In genomic region chr17:81512984-81513668, GRCh38 we compare ENCODE assay signal across 1 cellular context.
TF ChIP-seq lines count a peak whose summit lies in the region.

No MANE protein-coding gene starts in this region.

TF ChIP-seq in K562, 482 proteins besides CTCF, POLR2A, EP300 and RAD21 (continued from another document and continues in another):
- TF ChIP-seq MLLT1 (IDR thresholded peaks at IDR 0.05) (no peak), NR2C2 (CRISPR knock-in tag; IDR thresholded peaks at IDR 0.05) (0 out of 2 replicates have a peak, but pooled peaks have one; percentile 53), NR2C2 (tag; IDR thresholded peaks at IDR 0.05) (no peak), LEF1 (IDR thresholded peaks at IDR 0.05) (no peak), SMAD4 (CRISPR knock-in tag; conservative IDR thresholded peaks at IDR 0.05) (0 out of 2 replicates have a peak, but pooled peaks have one; percentile 8), TBL1XR1 (IDR thresholded peaks at IDR 0.05; ENCODE audit: low read length in 2 of 2) (0 out of 4 replicates have a peak, but pooled peaks of 1 of the 2 experiments have one; percentile 19), ZNF175 (CRISPR knock-in tag; IDR thresholded peaks at IDR 0.05; ENCODE audit: low read depth) (0 out of 2 replicates have a peak, but pooled peaks have one; percentile 18), SMARCA4 (IDR thresholded peaks at IDR 0.05) (0 out of 2 replicates have a peak, but pooled peaks have one; percentile 25), RAD51 (IDR thresholded peaks at IDR 0.05; ENCODE audit: borderline replicate concordance, low read depth) (no peak), SMC3 (conservative IDR thresholded peaks at IDR 0.05; ENCODE audit: insufficient read depth, low read depth, low read length) (no peak), VEZF1 (CRISPR knock-in tag; IDR thresholded peaks at IDR 0.05) (peak; percentile 99), ZBTB11 (CRISPR knock-in tag; IDR thresholded peaks at IDR 0.05) (peak in 2 of 3 experiments; percentile 22 to 78; a peak in 3 of 6 replicates), PURB (CRISPR knock-in tag; IDR thresholded peaks at IDR 0.05; ENCODE audit: low read depth) (no peak), GTF2E2 (tag; IDR thresholded peaks at IDR 0.05) (peak; percentile 55; the same call in 1 of the 2 replicates), KDM5B (IDR thresholded peaks at IDR 0.05; ENCODE audit: insufficient replicate concordance, low read depth, low read length) (peak; percentile 27), RB1 (IDR thresholded peaks at IDR 0.05; ENCODE audit: low read depth) (peak; percentile 27; the same call in 1 of the 2 replicates), L3MBTL2 (IDR thresholded peaks at IDR 0.05) (peak; percentile 63; the same call in 1 of the 2 replicates), RBFOX2 (IDR thresholded peaks at IDR 0.05; ENCODE audit: low read depth, low read length) (peak; percentile 66), BDP1 (IDR thresholded peaks at IDR 0.05; ENCODE audit: insufficient read depth, insufficient read length) (no peak), EGR1 (conservative IDR thresholded peaks at IDR 0.05) (peak; percentile 12), ZNF644 (tag; IDR thresholded peaks at IDR 0.05; ENCODE audit: low read depth) (peak; percentile 75; the same call in 1 of the 2 replicates), GATAD2B (IDR thresholded peaks at IDR 0.05; ENCODE audit: borderline replicate concordance) (peak; percentile 100), ZBTB9 (CRISPR knock-in tag; IDR thresholded peaks at IDR 0.05) (peak; percentile 40; the same call in 1 of the 2 replicates), CTBP1 (IDR thresholded peaks at IDR 0.05; ENCODE audit: borderline replicate concordance) (0 out of 2 replicates have a peak, but pooled peaks have one; percentile 8)
- TF ChIP-seq, protein P1, sequence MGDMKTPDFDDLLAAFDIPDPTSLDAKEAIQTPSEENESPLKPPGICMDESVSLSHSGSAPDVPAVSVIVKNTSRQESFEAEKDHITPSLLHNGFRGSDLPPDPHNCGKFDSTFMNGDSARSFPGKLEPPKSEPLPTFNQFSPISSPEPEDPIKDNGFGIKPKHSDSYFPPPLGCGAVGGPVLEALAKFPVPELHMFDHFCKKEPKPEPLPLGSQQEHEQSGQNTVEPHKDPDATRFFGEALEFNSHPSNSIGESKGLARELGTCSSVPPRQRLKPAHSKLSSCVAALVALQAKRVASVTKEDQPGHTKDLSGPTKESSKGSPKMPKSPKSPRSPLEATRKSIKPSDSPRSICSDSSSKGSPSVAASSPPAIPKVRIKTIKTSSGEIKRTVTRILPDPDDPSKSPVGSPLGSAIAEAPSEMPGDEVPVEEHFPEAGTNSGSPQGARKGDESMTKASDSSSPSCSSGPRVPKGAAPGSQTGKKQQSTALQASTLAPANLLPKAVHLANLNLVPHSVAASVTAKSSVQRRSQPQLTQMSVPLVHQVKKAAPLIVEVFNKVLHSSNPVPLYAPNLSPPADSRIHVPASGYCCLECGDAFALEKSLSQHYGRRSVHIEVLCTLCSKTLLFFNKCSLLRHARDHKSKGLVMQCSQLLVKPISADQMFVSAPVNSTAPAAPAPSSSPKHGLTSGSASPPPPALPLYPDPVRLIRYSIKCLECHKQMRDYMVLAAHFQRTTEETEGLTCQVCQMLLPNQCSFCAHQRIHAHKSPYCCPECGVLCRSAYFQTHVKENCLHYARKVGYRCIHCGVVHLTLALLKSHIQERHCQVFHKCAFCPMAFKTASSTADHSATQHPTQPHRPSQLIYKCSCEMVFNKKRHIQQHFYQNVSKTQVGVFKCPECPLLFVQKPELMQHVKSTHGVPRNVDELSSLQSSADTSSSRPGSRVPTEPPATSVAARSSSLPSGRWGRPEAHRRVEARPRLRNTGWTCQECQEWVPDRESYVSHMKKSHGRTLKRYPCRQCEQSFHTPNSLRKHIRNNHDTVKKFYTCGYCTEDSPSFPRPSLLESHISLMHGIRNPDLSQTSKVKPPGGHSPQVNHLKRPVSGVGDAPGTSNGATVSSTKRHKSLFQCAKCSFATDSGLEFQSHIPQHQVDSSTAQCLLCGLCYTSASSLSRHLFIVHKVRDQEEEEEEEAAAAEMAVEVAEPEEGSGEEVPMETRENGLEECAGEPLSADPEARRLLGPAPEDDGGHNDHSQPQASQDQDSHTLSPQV (IDR thresholded peaks at IDR 0.05), result peak; percentile 43; the same call in 1 of the 2 replicates
- TF ChIP-seq, protein P2, sequence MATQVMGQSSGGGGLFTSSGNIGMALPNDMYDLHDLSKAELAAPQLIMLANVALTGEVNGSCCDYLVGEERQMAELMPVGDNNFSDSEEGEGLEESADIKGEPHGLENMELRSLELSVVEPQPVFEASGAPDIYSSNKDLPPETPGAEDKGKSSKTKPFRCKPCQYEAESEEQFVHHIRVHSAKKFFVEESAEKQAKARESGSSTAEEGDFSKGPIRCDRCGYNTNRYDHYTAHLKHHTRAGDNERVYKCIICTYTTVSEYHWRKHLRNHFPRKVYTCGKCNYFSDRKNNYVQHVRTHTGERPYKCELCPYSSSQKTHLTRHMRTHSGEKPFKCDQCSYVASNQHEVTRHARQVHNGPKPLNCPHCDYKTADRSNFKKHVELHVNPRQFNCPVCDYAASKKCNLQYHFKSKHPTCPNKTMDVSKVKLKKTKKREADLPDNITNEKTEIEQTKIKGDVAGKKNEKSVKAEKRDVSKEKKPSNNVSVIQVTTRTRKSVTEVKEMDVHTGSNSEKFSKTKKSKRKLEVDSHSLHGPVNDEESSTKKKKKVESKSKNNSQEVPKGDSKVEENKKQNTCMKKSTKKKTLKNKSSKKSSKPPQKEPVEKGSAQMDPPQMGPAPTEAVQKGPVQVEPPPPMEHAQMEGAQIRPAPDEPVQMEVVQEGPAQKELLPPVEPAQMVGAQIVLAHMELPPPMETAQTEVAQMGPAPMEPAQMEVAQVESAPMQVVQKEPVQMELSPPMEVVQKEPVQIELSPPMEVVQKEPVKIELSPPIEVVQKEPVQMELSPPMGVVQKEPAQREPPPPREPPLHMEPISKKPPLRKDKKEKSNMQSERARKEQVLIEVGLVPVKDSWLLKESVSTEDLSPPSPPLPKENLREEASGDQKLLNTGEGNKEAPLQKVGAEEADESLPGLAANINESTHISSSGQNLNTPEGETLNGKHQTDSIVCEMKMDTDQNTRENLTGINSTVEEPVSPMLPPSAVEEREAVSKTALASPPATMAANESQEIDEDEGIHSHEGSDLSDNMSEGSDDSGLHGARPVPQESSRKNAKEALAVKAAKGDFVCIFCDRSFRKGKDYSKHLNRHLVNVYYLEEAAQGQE (CRISPR knock-in tag; IDR thresholded peaks at IDR 0.05; ENCODE audit: low read depth), result peak; percentile 52; the same call in 1 of the 2 replicates
- TF ChIP-seq, protein P3, sequence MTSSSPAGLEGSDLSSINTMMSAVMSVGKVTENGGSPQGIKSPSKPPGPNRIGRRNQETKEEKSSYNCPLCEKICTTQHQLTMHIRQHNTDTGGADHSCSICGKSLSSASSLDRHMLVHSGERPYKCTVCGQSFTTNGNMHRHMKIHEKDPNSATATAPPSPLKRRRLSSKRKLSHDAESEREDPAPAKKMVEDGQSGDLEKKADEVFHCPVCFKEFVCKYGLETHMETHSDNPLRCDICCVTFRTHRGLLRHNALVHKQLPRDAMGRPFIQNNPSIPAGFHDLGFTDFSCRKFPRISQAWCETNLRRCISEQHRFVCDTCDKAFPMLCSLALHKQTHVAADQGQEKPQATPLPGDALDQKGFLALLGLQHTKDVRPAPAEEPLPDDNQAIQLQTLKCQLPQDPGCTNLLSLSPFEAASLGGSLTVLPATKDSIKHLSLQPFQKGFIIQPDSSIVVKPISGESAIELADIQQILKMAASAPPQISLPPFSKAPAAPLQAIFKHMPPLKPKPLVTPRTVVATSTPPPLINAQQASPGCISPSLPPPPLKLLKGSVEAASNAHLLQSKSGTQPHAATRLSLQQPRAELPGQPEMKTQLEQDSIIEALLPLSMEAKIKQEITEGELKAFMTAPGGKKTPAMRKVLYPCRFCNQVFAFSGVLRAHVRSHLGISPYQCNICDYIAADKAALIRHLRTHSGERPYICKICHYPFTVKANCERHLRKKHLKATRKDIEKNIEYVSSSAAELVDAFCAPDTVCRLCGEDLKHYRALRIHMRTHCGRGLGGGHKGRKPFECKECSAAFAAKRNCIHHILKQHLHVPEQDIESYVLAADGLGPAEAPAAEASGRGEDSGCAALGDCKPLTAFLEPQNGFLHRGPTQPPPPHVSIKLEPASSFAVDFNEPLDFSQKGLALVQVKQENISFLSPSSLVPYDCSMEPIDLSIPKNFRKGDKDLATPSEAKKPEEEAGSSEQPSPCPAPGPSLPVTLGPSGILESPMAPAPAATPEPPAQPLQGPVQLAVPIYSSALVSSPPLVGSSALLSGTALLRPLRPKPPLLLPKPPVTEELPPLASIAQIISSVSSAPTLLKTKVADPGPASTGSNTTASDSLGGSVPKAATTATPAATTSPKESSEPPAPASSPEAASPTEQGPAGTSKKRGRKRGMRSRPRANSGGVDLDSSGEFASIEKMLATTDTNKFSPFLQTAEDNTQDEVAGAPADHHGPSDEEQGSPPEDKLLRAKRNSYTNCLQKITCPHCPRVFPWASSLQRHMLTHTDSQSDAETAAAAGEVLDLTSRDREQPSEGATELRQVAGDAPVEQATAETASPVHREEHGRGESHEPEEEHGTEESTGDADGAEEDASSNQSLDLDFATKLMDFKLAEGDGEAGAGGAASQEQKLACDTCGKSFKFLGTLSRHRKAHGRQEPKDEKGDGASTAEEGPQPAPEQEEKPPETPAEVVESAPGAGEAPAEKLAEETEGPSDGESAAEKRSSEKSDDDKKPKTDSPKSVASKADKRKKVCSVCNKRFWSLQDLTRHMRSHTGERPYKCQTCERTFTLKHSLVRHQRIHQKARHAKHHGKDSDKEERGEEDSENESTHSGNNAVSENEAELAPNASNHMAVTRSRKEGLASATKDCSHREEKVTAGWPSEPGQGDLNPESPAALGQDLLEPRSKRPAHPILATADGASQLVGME (CRISPR knock-in tag; IDR thresholded peaks at IDR 0.05), result no peak
- TF ChIP-seq, protein P4, sequence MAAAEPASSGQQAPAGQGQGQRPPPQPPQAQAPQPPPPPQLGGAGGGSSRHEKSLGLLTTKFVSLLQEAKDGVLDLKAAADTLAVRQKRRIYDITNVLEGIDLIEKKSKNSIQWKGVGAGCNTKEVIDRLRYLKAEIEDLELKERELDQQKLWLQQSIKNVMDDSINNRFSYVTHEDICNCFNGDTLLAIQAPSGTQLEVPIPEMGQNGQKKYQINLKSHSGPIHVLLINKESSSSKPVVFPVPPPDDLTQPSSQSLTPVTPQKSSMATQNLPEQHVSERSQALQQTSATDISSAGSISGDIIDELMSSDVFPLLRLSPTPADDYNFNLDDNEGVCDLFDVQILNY (CRISPR knock-in tag; IDR thresholded peaks at IDR 0.05), result 0 out of 2 replicates have a peak, but pooled peaks have one; percentile 78
- TF ChIP-seq, protein P5, sequence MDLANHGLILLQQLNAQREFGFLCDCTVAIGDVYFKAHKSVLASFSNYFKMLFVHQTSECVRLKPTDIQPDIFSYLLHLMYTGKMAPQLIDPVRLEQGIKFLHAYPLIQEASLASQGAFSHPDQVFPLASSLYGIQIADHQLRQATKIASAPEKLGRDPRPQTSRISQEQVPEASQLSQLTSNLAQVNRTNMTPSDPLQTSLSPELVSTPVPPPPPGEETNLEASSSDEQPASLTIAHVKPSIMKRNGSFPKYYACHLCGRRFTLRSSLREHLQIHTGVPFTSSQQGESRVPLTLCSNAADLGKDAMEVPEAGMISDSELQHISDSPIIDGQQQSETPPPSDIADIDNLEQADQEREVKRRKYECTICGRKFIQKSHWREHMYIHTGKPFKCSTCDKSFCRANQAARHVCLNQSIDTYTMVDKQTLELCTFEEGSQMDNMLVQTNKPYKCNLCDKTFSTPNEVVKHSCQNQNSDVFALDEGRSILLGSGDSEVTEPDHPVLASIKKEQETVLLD (IDR thresholded peaks at IDR 0.05), result peak; percentile 26; the same call in 1 of the 2 replicates
